In the genomic region with DNA sequence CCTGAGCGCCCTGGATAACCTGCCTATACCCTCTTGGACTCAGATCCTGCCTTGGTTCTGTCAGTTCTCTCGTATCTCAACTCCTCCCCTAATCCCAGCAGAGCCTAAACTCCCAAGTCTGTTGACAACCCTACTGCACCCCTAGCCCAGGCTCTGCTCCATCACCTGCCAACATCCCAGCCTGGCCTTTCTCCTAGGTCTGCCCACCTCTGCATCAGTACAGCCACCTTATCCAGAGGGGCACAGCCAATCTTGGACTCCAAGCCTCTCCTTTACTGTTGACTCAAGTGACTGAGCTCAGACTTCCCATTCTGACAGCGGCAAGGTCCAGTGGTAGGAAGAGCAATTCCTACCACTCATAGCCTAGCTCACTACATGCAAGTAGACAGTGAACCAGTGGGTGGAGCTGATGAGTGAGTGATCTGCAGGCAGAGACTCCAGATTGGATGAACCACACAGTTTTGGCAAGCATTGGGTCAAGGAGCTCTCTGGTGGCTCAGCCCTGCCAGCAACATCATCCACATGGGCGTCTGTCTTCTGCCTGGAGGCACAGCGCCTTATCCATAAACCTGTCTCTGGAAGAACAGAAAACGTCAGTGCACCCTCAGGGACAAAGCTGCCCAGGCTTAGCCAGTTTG, we compare ENCODE assay signal across 10 cellular contexts. TPM values are rescaled to one million over a fixed set of nuclear protein-coding genes. Genes with fewer than 3 reads are reported as not detected.
A peak's percentile ranks its signal among the peaks of the same experiment; 100 is the strongest.
DNase-seq lines count a peak whose midpoint lies in the region; ATAC-seq and TF ChIP-seq lines count a peak whose summit lies in the region.
"Had no signal": no experiment of that assay in that cellular context is flagged by ENCODE, and none has a peak within 500 bp of the region (broad histone marks: within the 10 kb centered on the region; RNA-seq: fewer than 3 reads in every experiment).

No MANE protein-coding gene starts in this region.

- DNase-seq in DMS 273 (lab: John Stamatoyannopoulos, UW; ENCODE audit: unreplicated experiment) (peak; percentile 53), H7 (peak; percentile 59), RWPE2 (ENCODE audit: low spot score) (no peak), kidney tubule cell (ENCODE audit: low spot score) (peak; percentile 27)
- no peak for DNase-seq in CD8-positive, alpha-beta memory T cell
- DNase-seq: gastrocnemius medialis had no signal

- H3K36me3 Mint-ChIP-seq in CD8-positive, alpha-beta memory T cell = peaks cover 0 to 36% (median 15%) of the 10 kb centered on the region in 3 donors

- no peaks in the 10 kb centered on the region; the same call in 1 of the 2 replicates for H3K27me3 ChIP-seq in H7 (ENCODE audit: control insufficient read depth, insufficient read depth, low read length)
- no peaks in the 10 kb centered on the region for H3K27me3 ChIP-seq in RWPE2 (ENCODE audit: insufficient read depth, poor library complexity, severe bottlenecking)
- H3K27me3 ChIP-seq in CD8-positive, alpha-beta memory T cell (ENCODE audit: insufficient read depth, low read length, poor library complexity, severe bottlenecking) = no peaks in the 10 kb centered on the region
- H3K27me3 ChIP-seq: gastrocnemius medialis had no signal

- H3K9me3 ChIP-seq in RWPE2 (ENCODE audit: severe bottlenecking) = peaks cover 4% of the 10 kb centered on the region
- no peaks in the 10 kb centered on the region for H3K9me3 ChIP-seq in CD8-positive, alpha-beta memory T cell (ENCODE audit: low read length)
- H3K9me3 ChIP-seq: gastrocnemius medialis had no signal

- peak; percentile 18 for TF ChIP-seq CTCF in RWPE2 (IDR thresholded peaks at IDR 0.05; ENCODE audit: poor library complexity, severe bottlenecking)

- H3K9me3 Mint-ChIP-seq in CD8-positive, alpha-beta memory T cell = peaks cover 0 to 16% (median 5%) of the 10 kb centered on the region in 5 donors

- H3K4me1 ChIP-seq in RWPE2 (ENCODE audit: insufficient read depth, poor library complexity, severe bottlenecking) = no peaks in the 10 kb centered on the region
- peaks cover 11% of the 10 kb centered on the region for H3K4me1 ChIP-seq in CD8-positive, alpha-beta memory T cell (ENCODE audit: insufficient read depth, low read length)
- H3K4me1 ChIP-seq: gastrocnemius medialis had no signal

- CTCF ChIA-PET in CD8-positive, alpha-beta memory T cell (lab: Charles Lee) = interaction anchor here (1.1 to 1.3 kb wide), 2 partner anchors 14 to 26 kb away, joined by 3 to 4 read pairs; no protein-coding TSS in a partner anchor

- no peak overlapping the region for H3K4me3 Mint-ChIP-seq in CD8-positive, alpha-beta memory T cell

- peak overlapping the region in 1 of 8 donors; percentile 1 for H3K27ac Mint-ChIP-seq in CD8-positive, alpha-beta memory T cell

- H3K4me1 Mint-ChIP-seq in CD8-positive, alpha-beta memory T cell = peaks cover 4 to 11% (median 7%) of the 10 kb centered on the region in 3 donors

- ATAC-seq in RWPE2 (ENCODE audit: low read depth) (no peak; the same call in 1 of the 3 replicates), HG02884 (IDR thresholded peaks at IDR 0.05; ENCODE audit: unreplicated experiment) (no peak), GM21447 (IDR thresholded peaks at IDR 0.05; ENCODE audit: unreplicated experiment) (no peak), HG03175 (IDR thresholded peaks at IDR 0.05; ENCODE audit: unreplicated experiment) (no peak)
- ATAC-seq: gastrocnemius medialis, Right ventricle myocardium inferior had no signal

- no peak overlapping the region for H3K27ac ChIP-seq in RWPE2 (ENCODE audit: poor library complexity, severe bottlenecking)
- no peak overlapping the region for H3K27ac ChIP-seq in CD8-positive, alpha-beta memory T cell (ENCODE audit: low read depth, low read length)
- H3K27ac ChIP-seq: gastrocnemius medialis had no signal

- H3K36me3 ChIP-seq in H7 (replicated peaks; ENCODE audit: control insufficient read depth, insufficient read depth, low read length) (no peaks in the 10 kb centered on the region), RWPE2 (ENCODE audit: low read depth) (no peaks in the 10 kb centered on the region)
- H3K36me3 ChIP-seq in CD8-positive, alpha-beta memory T cell (ENCODE audit: insufficient read depth, low read length) = no peaks in the 10 kb centered on the region

- H3K4me3 ChIP-seq in H7 (ENCODE audit: insufficient read depth, low read depth, low read length) = no peak overlapping the region
- H3K4me3 ChIP-seq in RWPE2 (ENCODE audit: severe bottlenecking) = no peak overlapping the region
- H3K4me3 ChIP-seq in CD8-positive, alpha-beta memory T cell (ENCODE audit: low read length) = no peak overlapping the region
- H3K4me3 ChIP-seq: gastrocnemius medialis had no signal

- POLR2A ChIA-PET in CD8-positive, alpha-beta memory T cell (lab: Charles Lee) = no interaction called here

- H3K27me3 Mint-ChIP-seq in CD8-positive, alpha-beta memory T cell = no peaks in the 10 kb centered on the region

RNA-seq across cellular contexts. Expression of a gene that starts 26.5 kb away (rescaled TPM):
- 4.3 and 5.9 TPM in 2 replicates for total RNA-seq in H7 (2014; rRNA removed; shearing (Covaris generic))
- 10 to 100 TPM; 19.1 to 19.2 TPM for total RNA-seq in CD8-positive, alpha-beta memory T cell
- 19.6 TPM for polyA plus RNA-seq in CD8-positive, alpha-beta memory T cell

RNA-seq across cellular contexts. Expression of a gene that starts 42.2 kb away (rescaled TPM):
- total RNA-seq in H7 (2014; rRNA removed; shearing (Covaris generic)) = not detected in 2 replicates
- total RNA-seq in CD8-positive, alpha-beta memory T cell = under 1 TPM; 0.31 to 0.66 TPM
- polyA plus RNA-seq in CD8-positive, alpha-beta memory T cell = 2.8 TPM

RNA-seq across cellular contexts. Expression of a gene that starts 42.8 kb away (rescaled TPM):
- 0.07 and 0.14 TPM in 2 replicates for total RNA-seq in H7 (2014; rRNA removed; shearing (Covaris generic))
- under 1 TPM in 1 of 2 experiments, not detected in 1; 0.07 TPM for total RNA-seq in CD8-positive, alpha-beta memory T cell
- polyA plus RNA-seq in CD8-positive, alpha-beta memory T cell = not detected
- total RNA-seq: gastrocnemius medialis, Right ventricle myocardium inferior had no signal

Comparison
In these comparisons a context has a peak if more than half of its experiments do, and no peak if none do; other contexts are left out.
1. DNase-seq: peak in DMS 273 (single experiment), H7 (single experiment) and kidney tubule cell (single experiment); none in RWPE2 (single experiment) and CD8-positive, alpha-beta memory T cell (0 of 5).